Comparison of ENCODE assay signal across 8 cellular contexts in genomic region chr11:111736191-111736590, GRCh38. TPM values are rescaled to one million over a fixed set of nuclear protein-coding genes. Genes with fewer than 3 reads are reported as not detected.
DNase-seq lines count a peak whose midpoint lies in the region; ATAC-seq, FAIRE-seq and TF ChIP-seq lines count a peak whose summit lies in the region.

No MANE protein-coding gene starts in this region.

- TF ChIP-seq POLR2A in GM12892 (IDR thresholded peaks at IDR 0.05; ENCODE audit: low read depth, low read length) = no peak; the same call in 1 of the 2 replicates

- no peaks in the 10 kb centered on the region for H3K36me3 ChIP-seq in SJCRH30

- no peak for FAIRE-seq in GM12892 (lab: Jason Lieb, UNC)

- DNase-seq in AG04450 (ENCODE audit: low read depth, low spot score) (peak; percentile 57), SJCRH30 (peak; percentile 27 to 48), fibroblast of mammary gland (ENCODE audit: low read depth) (peak; percentile 78), omental fat pad (ENCODE audit: low spot score) (no peak), KBM-7 (no peak), GM12892 (ENCODE audit: insufficient read length) (no peak)

- TF ChIP-seq CTCF in AG04450 (IDR thresholded peaks at IDR 0.05; ENCODE audit: low read depth, low read length) (no peak), fibroblast of mammary gland (conservative IDR thresholded peaks at IDR 0.05; ENCODE audit: control insufficient read depth, insufficient read depth, low read depth, low read length) (no peak), omental fat pad (IDR thresholded peaks at IDR 0.05) (no peak)

- H3K27me3 ChIP-seq in AG04450 (ENCODE audit: control insufficient read depth, insufficient read depth, low read length) = no peaks in the 10 kb centered on the region
- H3K27me3 ChIP-seq in SJCRH30 = no peaks in the 10 kb centered on the region

- CTCF ChIA-PET in AG04450 (lab: Charles Lee) = interaction anchor here (0.8 kb wide), 1 partner anchor 131 kb away, joined by 3 read pairs; no protein-coding TSS in a partner anchor

- peak overlapping the region; percentile 100 for H3K27ac ChIP-seq in AG04450 (ENCODE audit: low read depth, low read length)
- H3K27ac ChIP-seq in SJCRH30 = peak overlapping the region; percentile 80

- peaks cover 24% of the 10 kb centered on the region for H3K4me1 ChIP-seq in SJCRH30

- H3K4me3 ChIP-seq in AG04450 (ENCODE audit: low read depth, low read length) = no peak overlapping the region
- H3K4me3 ChIP-seq in SJCRH30 = peak overlapping the region; percentile 47
- no peak overlapping the region for H3K4me3 ChIP-seq in fibroblast of mammary gland (ENCODE audit: control insufficient read depth, low read depth, low read length)

- in situ Hi-C loops in KBM-7 (cut with MboI; ENCODE audit: low pct_unique_long_range_greater_than_20kb, low sequenced_read_pairs) = no loop called here

- POLR2A ChIA-PET in AG04450 (lab: Yijun Ruan, JAX) = interaction anchor here (0.9 to 1.8 kb wide), 2 partner anchors 10 to 42 kb away, joined by 4 read pairs; no protein-coding TSS in a partner anchor

- H3K9me3 ChIP-seq in AG04450 (ENCODE audit: control insufficient read depth, insufficient read depth, low read length) (no peaks in the 10 kb centered on the region), SJCRH30 (replicated peaks) (no peaks in the 10 kb centered on the region)

- ATAC-seq in omental fat pad (ENCODE audit: low FRiP score) (peak; percentile 19), HG02759 (IDR thresholded peaks at IDR 0.05; ENCODE audit: unreplicated experiment) (no peak), GM18873 (IDR thresholded peaks at IDR 0.05; ENCODE audit: low FRiP score, unreplicated experiment) (no peak)

RNA-seq across cellular contexts. Expression of gene PPP2R1B, which starts 30.0 kb away (rescaled TPM):
- 40.3 and 44.9 TPM in 2 replicates for polyA plus RNA-seq in AG04450 (2011; rRNA removed)
- 47.5 and 62.1 TPM in 2 replicates for polyA minus RNA-seq in AG04450 (2011; rRNA and poly(A)+ RNA removed)
- 29.8 and 35.4 TPM in 2 replicates for total RNA-seq in SJCRH30 (2014; rRNA removed; shearing (Covaris generic))
- total RNA-seq in omental fat pad = 100 to 1,000 TPM in 2 of 4 donors, 10 to 100 TPM in 2; 30.9 to 139 (median 78.8) TPM
- 16.8 TPM for polyA plus RNA-seq in GM12892 (2012; ENCODE audit: missing spikeins)

Comparison
In these comparisons a context has a peak if more than half of its experiments do, and no peak if none do; other contexts are left out.
1. DNase-seq: peak in AG04450 (single experiment), SJCRH30 (2 of 2) and fibroblast of mammary gland (single experiment); none in omental fat pad (single experiment), KBM-7 (single experiment) and GM12892 (single experiment).